2 cellular contexts compared by ENCODE assay signal in the genomic region with DNA sequence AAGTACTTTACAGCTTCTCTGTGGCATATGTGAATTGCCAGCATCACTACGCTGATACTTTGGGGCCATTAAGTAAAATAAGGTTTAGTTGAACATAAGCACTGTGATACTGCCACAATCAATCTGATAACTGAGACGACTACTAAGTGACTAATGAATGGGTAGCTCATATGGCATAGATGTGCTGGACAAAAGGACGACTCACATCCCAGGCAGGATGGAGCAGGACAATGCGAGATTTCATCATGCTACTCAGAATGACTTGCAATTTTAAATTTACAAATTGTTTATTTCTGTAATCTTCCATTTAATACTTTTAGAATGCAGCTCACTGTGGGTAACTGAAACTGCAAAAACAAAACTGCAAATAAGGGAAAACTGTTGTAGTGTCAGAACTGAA.
TF ChIP-seq lines count a peak whose summit lies in the region.

No MANE protein-coding gene starts in this region.

TF ChIP-seq in HepG2, 621 proteins besides CTCF, POLR2A, EP300 and RAD21:
- no peak for TF ChIP-seq PBX3 (CRISPR knock-in tag; IDR thresholded peaks at IDR 0.05; ENCODE audit: borderline replicate concordance)
- peak; percentile 54 for TF ChIP-seq NFE2L2 (IDR thresholded peaks at IDR 0.05; ENCODE audit: low read length)
- TF ChIP-seq MED1 (CRISPR knock-in tag; IDR thresholded peaks at IDR 0.05) = no peak

TF ChIP-seq in HEK293T, 16 proteins besides CTCF, POLR2A, EP300 and RAD21:
- TF ChIP-seq PKNOX1 (IDR thresholded peaks at IDR 0.05) (no peak), L3MBTL2 (conservative IDR thresholded peaks at IDR 0.05) (no peak), FOXA1 (IDR thresholded peaks at IDR 0.05) (no peak), ELF4 (IDR thresholded peaks at IDR 0.05) (no peak), BHLHE40 (IDR thresholded peaks at IDR 0.05; ENCODE audit: borderline replicate concordance) (no peak), ZNF384 (IDR thresholded peaks at IDR 0.05) (no peak), NFRKB (IDR thresholded peaks at IDR 0.05) (no peak), ARNT (IDR thresholded peaks at IDR 0.05) (no peak), LEF1 (IDR thresholded peaks at IDR 0.05; ENCODE audit: borderline replicate concordance) (no peak), SUZ12 (IDR thresholded peaks at IDR 0.05) (no peak), CTBP1 (IDR thresholded peaks at IDR 0.05; ENCODE audit: borderline replicate concordance) (no peak), SP1 (IDR thresholded peaks at IDR 0.05) (no peak), FOXK2 (IDR thresholded peaks at IDR 0.05) (no peak), TARDBP (IDR thresholded peaks at IDR 0.05) (no peak)
